11 cellular contexts compared by ENCODE assay signal in genomic region chr17:45046536-45047125, GRCh38. TPM values are rescaled to one million over a fixed set of nuclear protein-coding genes. Genes with fewer than 3 reads are reported as not detected.
DNase-seq lines count a peak whose midpoint lies in the region; ATAC-seq and TF ChIP-seq lines count a peak whose summit lies in the region.
"Had no signal": no experiment of that assay in that cellular context is flagged by ENCODE, and none has a peak within 500 bp of the region (broad histone marks: within the 10 kb centered on the region; RNA-seq: fewer than 3 reads in every experiment).

No MANE protein-coding gene starts in this region.

- H3K4me3 Mint-ChIP-seq in activated T-cell treated with anti-CD3 and anti-CD28 coated beads, Interleukin-2, amount 50 U/mL, for 24 hours, result no peak overlapping the region
- no peak overlapping the region for H3K4me3 Mint-ChIP-seq in activated T-cell treated with anti-CD3 and anti-CD28 coated beads, Interleukin-2, amount 50 U/mL, for 4 hours

- H3K4me1 ChIP-seq in esophagus (ENCODE audit: control insufficient read depth in 2 of 2, insufficient read depth in 2 of 2, low read length in 1 of 2), result peaks cover 3 to 13% of the 10 kb centered on the region in 2 donors
- H3K4me1 ChIP-seq in thyroid gland, result peaks cover 38 to 47% of the 10 kb centered on the region in 2 donors

- peak overlapping the region; percentile 87 to 91 for H3K27ac ChIP-seq in esophagus (ENCODE audit: low read depth in 2 of 2, low read length in 1 of 2)
- peak overlapping the region; percentile 55 to 72 (median 60) for H3K27ac ChIP-seq in thyroid gland
- H3K27ac ChIP-seq: uterus had no signal

- peaks cover 63% of the 10 kb centered on the region for H3K4me1 Mint-ChIP-seq in activated T-cell treated with anti-CD3 and anti-CD28 coated beads, Interleukin-2, amount 50 U/mL, for 24 hours (ENCODE audit: low read depth)
- peaks cover 39% of the 10 kb centered on the region for H3K4me1 Mint-ChIP-seq in activated T-cell treated with anti-CD3 and anti-CD28 coated beads, Interleukin-2, amount 50 U/mL, for 4 hours (ENCODE audit: low read depth)

- DNase-seq in activated T-cell treated with anti-CD3 and anti-CD28 coated beads, Interleukin-2, amount 50 U/mL, for 24 hours, result no peak
- no peak for DNase-seq in activated T-cell treated with anti-CD3 and anti-CD28 coated beads, Interleukin-2, amount 50 U/mL, for 4 hours
- DNase-seq in NCI-H69 (lab: John Stamatoyannopoulos, UW) (peak; percentile 35), thyroid gland (no peak), NCI-H748 (lab: John Stamatoyannopoulos, UW; ENCODE audit: unreplicated experiment) (no peak)
- no peak for DNase-seq in effector CD8-positive, alpha-beta T cell (lab: John Stamatoyannopoulos, UW)
- DNase-seq: activated naive CD4-positive, alpha-beta T cell treated with Interleukin-2 at 50 U/mL for 16 hours; stimulated activated CD4-positive, alpha-beta T cell treated with anti-CD3 and anti-CD28 coated beads, Interleukin-4, amount 100 ng/mL, for 4 hours; uterus had no signal

- no peaks in the 10 kb centered on the region for H3K36me3 ChIP-seq in esophagus (ENCODE audit: control insufficient read depth in 2 of 2, insufficient read depth in 2 of 2, low read length in 1 of 2)
- H3K36me3 ChIP-seq in thyroid gland, result no peaks in the 10 kb centered on the region
- H3K36me3 ChIP-seq: uterus had no signal

- peak overlapping the region; percentile 83 for H3K27ac Mint-ChIP-seq in activated T-cell treated with anti-CD3 and anti-CD28 coated beads, Interleukin-2, amount 50 U/mL, for 24 hours

- WGBS in esophagus, 2 donors, result 67 to 79% methylated on average over 8 to 9 of the region's 9 CpGs
- 86 to 87% methylated on average over 9 of the region's 9 CpGs for WGBS in thyroid gland, 2 donors

- ATAC-seq in activated T-cell treated with anti-CD3 and anti-CD28 coated beads, Interleukin-2, amount 50 U/mL, for 4 hours, result no peak
- ATAC-seq in HG03097 (IDR thresholded peaks at IDR 0.05; ENCODE audit: low FRiP score, unreplicated experiment), result no peak

- no peak for TF ChIP-seq POLR2A in thyroid gland (IDR thresholded peaks at IDR 0.05)

- H3K9me3 ChIP-seq in esophagus (ENCODE audit: control insufficient read depth in 2 of 2, insufficient read depth in 1 of 2, low read depth in 1 of 2, low read length in 1 of 2) (no peaks in the 10 kb centered on the region), thyroid gland (no peaks in the 10 kb centered on the region)
- H3K9me3 ChIP-seq: uterus had no signal

- no peak for TF ChIP-seq CTCF in thyroid gland (IDR thresholded peaks at IDR 0.05)

- no peaks in the 10 kb centered on the region for H3K9me3 Mint-ChIP-seq in activated T-cell treated with anti-CD3 and anti-CD28 coated beads, Interleukin-2, amount 50 U/mL, for 24 hours
- no peaks in the 10 kb centered on the region for H3K9me3 Mint-ChIP-seq in activated T-cell treated with anti-CD3 and anti-CD28 coated beads, Interleukin-2, amount 50 U/mL, for 4 hours

- no peaks in the 10 kb centered on the region for H3K27me3 ChIP-seq in esophagus (ENCODE audit: control insufficient read depth in 1 of 2, insufficient read depth in 2 of 2, low read length in 2 of 2)
- no peaks in the 10 kb centered on the region for H3K27me3 ChIP-seq in thyroid gland
- H3K27me3 ChIP-seq: uterus had no signal

- no peaks in the 10 kb centered on the region for H3K27me3 Mint-ChIP-seq in activated T-cell treated with anti-CD3 and anti-CD28 coated beads, Interleukin-2, amount 50 U/mL, for 24 hours
- no peaks in the 10 kb centered on the region for H3K27me3 Mint-ChIP-seq in activated T-cell treated with anti-CD3 and anti-CD28 coated beads, Interleukin-2, amount 50 U/mL, for 4 hours (ENCODE audit: low read depth)

- intact Hi-C loops in thyroid gland (cut with DNase I), result no loop called here

- H3K36me3 Mint-ChIP-seq in activated T-cell treated with anti-CD3 and anti-CD28 coated beads, Interleukin-2, amount 50 U/mL, for 24 hours (ENCODE audit: low read depth), result peaks cover 52% of the 10 kb centered on the region
- peaks cover 2% of the 10 kb centered on the region for H3K36me3 Mint-ChIP-seq in activated T-cell treated with anti-CD3 and anti-CD28 coated beads, Interleukin-2, amount 50 U/mL, for 4 hours (ENCODE audit: insufficient read depth)

- H3K4me3 ChIP-seq in esophagus (ENCODE audit: low read depth in 1 of 2, low read length in 2 of 2) (no peak overlapping the region), thyroid gland (replicated peaks in 1 of 3) (no peak overlapping the region)
- H3K4me3 ChIP-seq: uterus had no signal

RNA-seq across cellular contexts. Expression of gene DCAKD, which starts 4.8 kb away (rescaled TPM):
- 10 to 100 TPM; 17.3 to 21.1 (median 19.1) TPM for total RNA-seq in activated T-cell treated with anti-CD3 and anti-CD28 coated beads, Interleukin-2, amount 50 U/mL, for 4 hours
- polyA plus RNA-seq in esophagus, result 10 to 100 TPM; 11.8 to 15.8 TPM
- 100 to 1,000 TPM in 1 of 4 donors, 10 to 100 TPM in 3; 53.5 to 102 (median 72.9) TPM for total RNA-seq in thyroid gland

RNA-seq across cellular contexts. Expression of gene NMT1, which starts 14.5 kb away (rescaled TPM):
- 100 to 1,000 TPM; 228 to 255 (median 241) TPM for total RNA-seq in activated T-cell treated with anti-CD3 and anti-CD28 coated beads, Interleukin-2, amount 50 U/mL, for 4 hours
- 10 to 100 TPM; 30.1 to 32.9 TPM for polyA plus RNA-seq in esophagus
- total RNA-seq in thyroid gland, result 10 to 100 TPM; 71.7 to 98.9 (median 85.2) TPM
